In genomic region chr4:188190461-188190860, GRCh38 we compare ENCODE assay signal across 17 cellular contexts. TPM values are rescaled to one million over a fixed set of nuclear protein-coding genes. Genes with fewer than 3 reads are reported as not detected.
DNase-seq lines count a peak whose midpoint lies in the region; ATAC-seq, FAIRE-seq and TF ChIP-seq lines count a peak whose summit lies in the region.
"Had no signal": no experiment of that assay in that cellular context is flagged by ENCODE, and none has a peak within 500 bp of the region (broad histone marks: within the 10 kb centered on the region; RNA-seq: fewer than 3 reads in every experiment).

No MANE protein-coding gene starts in this region.

- H3K23me2 ChIP-seq in H1 (ENCODE audit: low read depth, low read length) (no peaks in the 10 kb centered on the region), H9 (ENCODE audit: insufficient read length, low read depth, low read length, poor library complexity, severe bottlenecking) (no peaks in the 10 kb centered on the region)

- H3K79me2 ChIP-seq in H1 (ENCODE audit: control insufficient read depth in 1 of 2, insufficient read depth in 2 of 2, low read length in 2 of 2) = no peaks in the 10 kb centered on the region
- H3K79me2 ChIP-seq in H9 (ENCODE audit: insufficient read depth, low read length) = no peaks in the 10 kb centered on the region

- ATAC-seq in HG03571 (IDR thresholded peaks at IDR 0.05; ENCODE audit: unreplicated experiment) (no peak), GM21576 (IDR thresholded peaks at IDR 0.05; ENCODE audit: unreplicated experiment) (no peak)
- ATAC-seq: CD8-positive, alpha-beta T cell had no signal

- peak; percentile 69 for FAIRE-seq in H1 (lab: Jason Lieb, UNC)
- FAIRE-seq: GM12891, H54 had no signal

- no peak overlapping the region for H4K91ac ChIP-seq in H1 (replicated peaks; ENCODE audit: insufficient read length, low read length)
- no peak overlapping the region for H4K91ac ChIP-seq in mesenchymal stem cell (ENCODE audit: low read length)
- no peak overlapping the region for H4K91ac ChIP-seq in H9 (ENCODE audit: insufficient read length, low read depth, low read length)

- no peak overlapping the region for H3K4me3 Mint-ChIP-seq in H9
- H3K4me3 Mint-ChIP-seq: CD14-positive monocyte; CD8-positive, alpha-beta T cell; IgD-negative memory B cell had no signal

- no peaks in the 10 kb centered on the region for H3K27me3 Mint-ChIP-seq in H9 (ENCODE audit: low read depth)
- H3K27me3 Mint-ChIP-seq: IgD-negative memory B cell had no signal

- H3K9me3 ChIP-seq in H1 (ENCODE audit: insufficient read depth in 2 of 2, low read depth in 1 of 2, low read length in 1 of 2) = no peaks in the 10 kb centered on the region
- no peaks in the 10 kb centered on the region for H3K9me3 ChIP-seq in mesenchymal stem cell (ENCODE audit: control insufficient read depth, low read length)
- H3K9me3 ChIP-seq in H9 (ENCODE audit: control insufficient read depth, low read depth, low read length) = no peaks in the 10 kb centered on the region

- H2BK5ac ChIP-seq in H1 (ENCODE audit: low read depth, low read length) (no peak overlapping the region), mesenchymal stem cell (ENCODE audit: low read depth, low read length, poor library complexity, severe bottlenecking) (no peak overlapping the region), H9 (ENCODE audit: insufficient read length, low read length) (no peak overlapping the region)

- H3K27ac Mint-ChIP-seq in H9 = no peak overlapping the region
- H3K27ac Mint-ChIP-seq: CD14-positive monocyte; CD8-positive, alpha-beta T cell; IgD-negative memory B cell had no signal

- H2BK20ac ChIP-seq in H1 (ENCODE audit: low read length) (no peak overlapping the region), H9 (ENCODE audit: low read depth, low read length, poor library complexity, severe bottlenecking) (no peak overlapping the region)

- H3K4me3 ChIP-seq in H1 (ENCODE audit: extremely low read depth in 1 of 4, insufficient read depth in 2 of 4, low read depth in 3 of 4, low read length in 4 of 4) (no peak overlapping the region), mesenchymal stem cell (ENCODE audit: insufficient read depth in 1 of 2, low read depth in 1 of 2, low read length in 2 of 2) (no peak overlapping the region)

- H2BK15ac ChIP-seq in H1 (ENCODE audit: low read length) (no peak overlapping the region), mesenchymal stem cell (ENCODE audit: low read depth, poor library complexity, severe bottlenecking) (no peak overlapping the region), H9 (ENCODE audit: low read depth, low read length) (no peak overlapping the region)

- H3K9me3 Mint-ChIP-seq in H9 = peaks cover 0 to 3% of the 10 kb centered on the region in 2 experiments; a peak in 1 of 5 replicates

- 0 out of 7 replicates have a peak, but pooled peaks cover 0 to 3% (median 0%) of the 10 kb centered on the region in 3 experiments for H3K36me3 Mint-ChIP-seq in H9 (ENCODE audit: insufficient read depth in 1 of 3, low read depth in 3 of 3)
- H3K36me3 Mint-ChIP-seq: CD14-positive monocyte; CD8-positive, alpha-beta T cell; IgD-negative memory B cell had no signal

- H2AK5ac ChIP-seq in H1 (ENCODE audit: low read depth, low read length) (no peak overlapping the region), mesenchymal stem cell (ENCODE audit: low read length, severe bottlenecking) (no peak overlapping the region), H9 (ENCODE audit: insufficient read length, low read length) (no peak overlapping the region)

- TF ChIP-seq EP300 in H1 (IDR thresholded peaks at IDR 0.05; ENCODE audit: borderline replicate concordance in 1 of 2, low read depth in 2 of 2, low read length in 2 of 2) = no peak

- CTCF ChIA-PET in H1 (lab: Charles Lee; ENCODE audit: partially characterized antibody) = no interaction called here

- H3K36me3 ChIP-seq in H1 (ENCODE audit: control insufficient read depth in 2 of 4, insufficient read depth in 4 of 4, low read length in 3 of 4) (no peaks in the 10 kb centered on the region), mesenchymal stem cell (ENCODE audit: control insufficient read depth in 1 of 2, insufficient read depth in 2 of 2, low read depth in 1 of 2, low read length in 2 of 2) (no peaks in the 10 kb centered on the region)

- H4K5ac ChIP-seq in H1 (ENCODE audit: insufficient read length, low read depth, low read length) (no peak overlapping the region), H9 (ENCODE audit: insufficient read length, low read depth, low read length) (no peak overlapping the region)

- H3K79me1 ChIP-seq in H1 (ENCODE audit: low read depth, low read length) (no peaks in the 10 kb centered on the region), mesenchymal stem cell (replicated peaks; ENCODE audit: low read length, poor library complexity, severe bottlenecking) (no peaks in the 10 kb centered on the region), H9 (ENCODE audit: insufficient read depth, low read depth, low read length, poor library complexity, severe bottlenecking) (no peaks in the 10 kb centered on the region)

- H3K27me3 ChIP-seq in H1 (replicated peaks in 1 of 4; ENCODE audit: control insufficient read depth in 3 of 4, extremely low read depth in 1 of 4, insufficient read depth in 3 of 4, low read length in 3 of 4) (no peaks in the 10 kb centered on the region), mesenchymal stem cell (ENCODE audit: control insufficient read depth in 1 of 2, insufficient read depth in 1 of 2, low read length in 2 of 2) (no peaks in the 10 kb centered on the region), H9 (ENCODE audit: insufficient read depth, low read length) (no peaks in the 10 kb centered on the region)

- H3K4ac ChIP-seq in H1 (replicated peaks; ENCODE audit: insufficient read length, low read depth, low read length) (no peak overlapping the region), mesenchymal stem cell (ENCODE audit: low read depth in 1 of 2, low read length in 2 of 2) (no peak overlapping the region), H9 (ENCODE audit: low read depth, low read length) (no peak overlapping the region)

- H3K23ac ChIP-seq in H1 (ENCODE audit: insufficient read length) (no peak overlapping the region), mesenchymal stem cell (ENCODE audit: low read length in 2 of 2) (no peak overlapping the region), H9 (ENCODE audit: insufficient read length, low read depth, low read length) (no peak overlapping the region)

- H3K9ac ChIP-seq in H1 (replicated peaks in 1 of 4; ENCODE audit: extremely low read depth in 1 of 4, low read depth in 3 of 4, low read length in 3 of 4) (no peak overlapping the region), mesenchymal stem cell (ENCODE audit: low read length) (peak overlapping the region; percentile 70), H9 (ENCODE audit: extremely low read depth, insufficient read length, low read length) (no peak overlapping the region)

- H4K20me1 ChIP-seq in H1 (replicated peaks in 1 of 2; ENCODE audit: control insufficient read depth in 1 of 2, insufficient read depth in 2 of 2, low read length in 2 of 2) = no peaks in the 10 kb centered on the region
- no peaks in the 10 kb centered on the region for H4K20me1 ChIP-seq in H9 (ENCODE audit: control insufficient read depth, insufficient read depth, insufficient read length)

- 90% methylated on average over 3 of the region's 3 CpGs; no CpG with 5 or more reads in 1 of the 2 experiments for WGBS in H1 (ENCODE audit: extremely low coverage in 1 of 2, insufficient coverage in 1 of 2, insufficient read length in 1 of 2, insufficient replicate concordance in 2 of 2, low coverage in 1 of 2, low lambda C conversion rate in 2 of 2, missing lambda C conversion rate in 1 of 2), 2 experiments
- 55% methylated on average over 2 of the region's 3 CpGs for WGBS in mesenchymal stem cell
- WGBS in H9 (ENCODE audit: extremely low coverage, insufficient read length, low lambda C conversion rate) = no CpG with 5 or more reads among the region's 3 CpGs

- DNase-seq in GM03348 (ENCODE audit: low spot score) = peak; percentile 16
- no peak for DNase-seq in H1 (ENCODE audit: low read depth in 1 of 2, low spot score in 2 of 2)
- no peak for DNase-seq in mesenchymal stem cell
- DNase-seq in H9 = no peak
- no peak for DNase-seq in D341Med (ENCODE audit: low spot score)
- DNase-seq: CD8-positive, alpha-beta T cell; COR-L47; KG1 had no signal

- H3K27ac ChIP-seq in H1 (ENCODE audit: low read depth, low read length) = no peak overlapping the region
- H3K27ac ChIP-seq in mesenchymal stem cell (ENCODE audit: low read length, poor library complexity, severe bottlenecking) = no peak overlapping the region
- H3K27ac ChIP-seq in H9 (ENCODE audit: insufficient read length, low read depth, low read length) = no peak overlapping the region

- no peak overlapping the region for H3K56ac ChIP-seq in H1 (replicated peaks; ENCODE audit: insufficient read length, low read depth, low read length)
- no peak overlapping the region for H3K56ac ChIP-seq in H9 (ENCODE audit: insufficient read length, low read depth, low read length)

- H2AFZ ChIP-seq in H1 (ENCODE audit: low read length) (peak overlapping the region; percentile 87; the same call in 1 of the 2 replicates), mesenchymal stem cell (ENCODE audit: low read depth, low read length) (no peak overlapping the region), H9 (ENCODE audit: low read length) (no peak overlapping the region)

- no peak for TF ChIP-seq RAD21 in H1 (IDR thresholded peaks at IDR 0.05 in 1 of 2, conservative IDR thresholded peaks at IDR 0.05 in 1 of 2; ENCODE audit: low read depth in 2 of 2, low read length in 2 of 2)

- H2BK12ac ChIP-seq in H1 (ENCODE audit: low read depth, low read length) (no peak overlapping the region), mesenchymal stem cell (ENCODE audit: low read length in 2 of 2) (no peak overlapping the region), H9 (ENCODE audit: insufficient read length, low read depth, low read length) (no peak overlapping the region)

- TF ChIP-seq CTCF in H1 (IDR thresholded peaks at IDR 0.05; ENCODE audit: control extremely low read depth in 1 of 3, insufficient read depth in 1 of 3, low read depth in 1 of 3, low read length in 3 of 3) = no peak
- TF ChIP-seq CTCF in H9 (conservative IDR thresholded peaks at IDR 0.05) = no peak

- H3K18ac ChIP-seq in H1 (ENCODE audit: extremely low read depth, low read length) = no peak overlapping the region
- no peak overlapping the region for H3K18ac ChIP-seq in mesenchymal stem cell (ENCODE audit: low read depth in 1 of 2, low read length in 2 of 2)
- no peak overlapping the region for H3K18ac ChIP-seq in H9 (ENCODE audit: insufficient read length, low read depth, low read length)

- H3K4me1 ChIP-seq in H1 (replicated peaks in 1 of 4; ENCODE audit: control insufficient read depth in 3 of 4, insufficient read depth in 4 of 4, low read length in 3 of 4) = no peaks in the 10 kb centered on the region
- H3K4me1 ChIP-seq in mesenchymal stem cell (ENCODE audit: control insufficient read depth, insufficient read depth, low read depth, low read length) = no peaks in the 10 kb centered on the region
- H3K4me1 ChIP-seq in H9 (ENCODE audit: insufficient read depth, low read length) = no peaks in the 10 kb centered on the region

- H2BK120ac ChIP-seq in H1 (replicated peaks; ENCODE audit: low read depth, low read length) (no peak overlapping the region), mesenchymal stem cell (ENCODE audit: low read depth, low read length) (no peak overlapping the region), H9 (ENCODE audit: low read depth, low read length, poor library complexity, severe bottlenecking) (no peak overlapping the region)

- H3K4me2 ChIP-seq in H1 (ENCODE audit: insufficient read depth in 1 of 2, low read depth in 2 of 2, low read length in 2 of 2) (no peak overlapping the region), mesenchymal stem cell (ENCODE audit: low read length, poor library complexity, severe bottlenecking) (no peak overlapping the region), H9 (ENCODE audit: insufficient read depth, insufficient read length, low read length) (no peak overlapping the region)

- no peak overlapping the region for H3K14ac ChIP-seq in H1 (ENCODE audit: insufficient read length)
- no peak overlapping the region for H3K14ac ChIP-seq in mesenchymal stem cell (ENCODE audit: low read length in 2 of 2)
- no peak overlapping the region for H3K14ac ChIP-seq in H9 (ENCODE audit: insufficient read depth, low read length)

- POLR2A ChIA-PET in H1 (lab: Charles Lee; ENCODE audit: partially characterized antibody) = no interaction called here

- H4K8ac ChIP-seq in H1 (ENCODE audit: extremely low read depth, insufficient read depth, low read length) = no peak overlapping the region
- no peak overlapping the region for H4K8ac ChIP-seq in mesenchymal stem cell (ENCODE audit: low read length)
- no peak overlapping the region for H4K8ac ChIP-seq in H9 (replicated peaks; ENCODE audit: insufficient read length, low read depth, low read length)

- TF ChIP-seq POLR2A in H1 (IDR thresholded peaks at IDR 0.05; ENCODE audit: control extremely low read depth in 1 of 2, low read depth in 2 of 2, low read length in 2 of 2) = no peak

- H3K4me1 Mint-ChIP-seq in H9 = peaks cover 0 to 4% of the 10 kb centered on the region in 2 experiments; a peak in 3 of 4 replicates
- H3K4me1 Mint-ChIP-seq: CD14-positive monocyte, IgD-negative memory B cell had no signal

- H3T11ph ChIP-seq in H9 (ENCODE audit: low read length) = no peak overlapping the region

RNA-seq across cellular contexts. Expression of gene TRIML1, which starts 51.2 kb away (rescaled TPM):
- total RNA-seq in H1 (2021; fragmentation: NEBNext Ultra II Directional; extraction: Animal tissue kit (Norgen Biotek cat#: 25700)) = not detected in 2 replicates
- polyA plus RNA-seq in H1 (2011; rRNA removed) = not detected in 2 replicates
- not detected for polyA plus RNA-seq in H1 (2011; cell fraction: cytosol; rRNA removed)
- polyA plus RNA-seq in H1 (2011; cell fraction: nucleus; rRNA removed) = not detected
- polyA plus RNA-seq in H1 (2012, experiment 1 of 2) = not detected in 4 replicates
- not detected for polyA plus RNA-seq in H1 (2012, experiment 2 of 2)
- polyA plus RNA-seq in H1 (2013, experiment 1 of 2) = 0.04 TPM
- not detected for polyA plus RNA-seq in H1 (2013, experiment 2 of 2)
- not detected in 2 replicates for polyA minus RNA-seq in H1 (2011; rRNA and poly(A)+ RNA removed)
- not detected for polyA minus RNA-seq in H1 (2011; cell fraction: cytosol; rRNA and poly(A)+ RNA removed)
- not detected for polyA minus RNA-seq in H1 (2011; cell fraction: nucleus; rRNA and poly(A)+ RNA removed)
- polyA plus RNA-seq in mesenchymal stem cell (2013, experiment 1 of 2) = not detected
- polyA plus RNA-seq in mesenchymal stem cell (2013, experiment 2 of 2) = not detected
- not detected in 2 replicates for total RNA-seq in H9 (2021)
- total RNA-seq: CD8-positive, alpha-beta T cell; Daoy; HT-29 had no signal
- polyA plus RNA-seq: BJ, CD14-positive monocyte, IgD-negative memory B cell had no signal
